In the genomic region with DNA sequence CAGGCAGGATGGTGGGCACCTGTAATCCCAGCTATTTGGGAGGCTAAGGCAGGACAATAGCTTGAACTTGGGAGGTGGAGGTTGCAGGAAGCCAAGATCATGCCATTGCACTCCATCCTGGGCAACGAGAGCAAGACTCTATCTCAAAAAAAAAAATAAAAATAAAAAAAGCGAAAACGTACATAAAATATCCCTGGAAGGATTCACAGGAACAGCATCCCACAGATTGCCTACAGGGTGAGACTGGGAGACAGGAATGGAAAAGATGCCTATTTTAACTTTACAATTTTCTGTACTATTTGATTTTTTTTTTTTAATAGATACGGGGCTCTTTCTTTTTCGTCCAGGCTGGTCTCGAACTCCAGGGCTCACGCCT, we compare ENCODE assay signal across 8 cellular contexts. TPM values are rescaled to one million over a fixed set of nuclear protein-coding genes. Genes with fewer than 3 reads are reported as not detected.
A peak's percentile ranks its signal among the peaks of the same experiment; 100 is the strongest.
DNase-seq lines count a peak whose midpoint lies in the region; ATAC-seq and TF ChIP-seq lines count a peak whose summit lies in the region.

No MANE protein-coding gene starts in this region.

- ATAC-seq in HG03520 (IDR thresholded peaks at IDR 0.05; ENCODE audit: unreplicated experiment) = no peak

- DNase-seq in BE2C (no peak), MG63 (no peak), SHP77 (lab: John Stamatoyannopoulos, UW) (no peak), C1 segment of cervical spinal cord (lab: John Stamatoyannopoulos, UW) (no peak), DMS 273 (lab: John Stamatoyannopoulos, UW; ENCODE audit: unreplicated experiment) (no peak)

- no peaks in the 10 kb centered on the region for H3K9me3 ChIP-seq in BE2C
- H3K9me3 ChIP-seq in MG63 = no peaks in the 10 kb centered on the region
- H3K9me3 ChIP-seq in duodenal mucosa (ENCODE audit: control insufficient read depth in 1 of 2, low read length in 2 of 2) = no peaks in the 10 kb centered on the region
- H3K9me3 ChIP-seq in neural cell (ENCODE audit: low read length) = no peaks in the 10 kb centered on the region

- TF ChIP-seq CTCF in BE2C (IDR thresholded peaks at IDR 0.05; ENCODE audit: low read depth, low read length) = no peak
- no peak for TF ChIP-seq CTCF in neural cell (IDR thresholded peaks at IDR 0.05; ENCODE audit: poor library complexity, severe bottlenecking)

- no peaks in the 10 kb centered on the region for H3F3A ChIP-seq in neural cell (ENCODE audit: insufficient read depth, low read length, poor library complexity, severe bottlenecking)

- H3K4me3 ChIP-seq in BE2C (ENCODE audit: low read depth, low read length) (peak overlapping the region; percentile 61), MG63 (peak overlapping the region; percentile 84), duodenal mucosa (ENCODE audit: low read depth in 1 of 2, low read length in 2 of 2) (peak overlapping the region; percentile 68 to 78), neural cell (ENCODE audit: low read length) (peak overlapping the region; percentile 74)

- peak overlapping the region; percentile 51 for H2AFZ ChIP-seq in neural cell (ENCODE audit: low read depth, low read length)

- H3K9ac ChIP-seq in duodenal mucosa (ENCODE audit: low read depth in 1 of 2, low read length in 2 of 2) = peak overlapping the region in 1 of 2 donors; percentile 48
- peak overlapping the region; percentile 68 for H3K9ac ChIP-seq in neural cell (ENCODE audit: low read length)

- H3K4me1 ChIP-seq in BE2C = no peaks in the 10 kb centered on the region
- H3K4me1 ChIP-seq in duodenal mucosa (ENCODE audit: control insufficient read depth in 1 of 2, insufficient read depth in 2 of 2, low read length in 2 of 2) = peaks cover 0 to 4% of the 10 kb centered on the region in 2 donors

- no peak for TF ChIP-seq RAD21 in neural cell (conservative IDR thresholded peaks at IDR 0.05)

- H3K36me3 ChIP-seq in BE2C (no peaks in the 10 kb centered on the region), MG63 (no peaks in the 10 kb centered on the region), duodenal mucosa (ENCODE audit: control insufficient read depth in 1 of 2, insufficient read depth in 2 of 2, low read length in 2 of 2) (no peaks in the 10 kb centered on the region), neural cell (ENCODE audit: insufficient read depth, low read length) (no peaks in the 10 kb centered on the region)

- TF ChIP-seq EP300 in neural cell (conservative IDR thresholded peaks at IDR 0.05; ENCODE audit: poor library complexity, severe bottlenecking) = no peak

- H3K4me2 ChIP-seq in neural cell (ENCODE audit: low read length) = peak overlapping the region; percentile 39

- H4K20me1 ChIP-seq in neural cell (ENCODE audit: insufficient read depth) = no peaks in the 10 kb centered on the region

- H3K27me3 ChIP-seq in BE2C (no peaks in the 10 kb centered on the region), MG63 (no peaks in the 10 kb centered on the region), duodenal mucosa (ENCODE audit: control insufficient read depth in 1 of 2, insufficient read depth in 2 of 2, low read length in 2 of 2) (peaks cover 0 to 3% of the 10 kb centered on the region in 2 donors), neural cell (ENCODE audit: insufficient read depth, low read depth, low read length) (peaks cover 9% of the 10 kb centered on the region)

- H3K79me2 ChIP-seq in neural cell (replicated peaks; ENCODE audit: insufficient read depth, low read length) = no peaks in the 10 kb centered on the region

- no peaks in the 10 kb centered on the region for H3K9me2 ChIP-seq in neural cell (ENCODE audit: insufficient read depth, low read length)

- no peak overlapping the region for H3K27ac ChIP-seq in duodenal mucosa (ENCODE audit: low read depth, low read length)
- peak overlapping the region; percentile 47 for H3K27ac ChIP-seq in neural cell (ENCODE audit: low read length)

TF ChIP-seq in neural cell, 6 proteins besides CTCF, POLR2A, EP300 and RAD21:
- TF ChIP-seq SMC3 (conservative IDR thresholded peaks at IDR 0.05; ENCODE audit: poor library complexity) = no peak

RNA-seq across cellular contexts. Expression of a gene that starts 0.6 kb away (rescaled TPM):
- polyA plus RNA-seq in BE2C (2012; ENCODE audit: insufficient read depth, insufficient read length, low read depth) = 2.3 TPM
- 22.4 and 25.1 TPM in 2 replicates for total RNA-seq in MG63 (2014; rRNA removed; shearing (Covaris generic); ENCODE audit: low replicate concordance)
- 14.4 and 16.2 TPM in 2 replicates for polyA plus RNA-seq in neural cell
- polyA minus RNA-seq in neural cell = 12.7 and 17.1 TPM in 2 replicates
